30 cellular contexts compared by ENCODE assay signal in the genomic region with DNA sequence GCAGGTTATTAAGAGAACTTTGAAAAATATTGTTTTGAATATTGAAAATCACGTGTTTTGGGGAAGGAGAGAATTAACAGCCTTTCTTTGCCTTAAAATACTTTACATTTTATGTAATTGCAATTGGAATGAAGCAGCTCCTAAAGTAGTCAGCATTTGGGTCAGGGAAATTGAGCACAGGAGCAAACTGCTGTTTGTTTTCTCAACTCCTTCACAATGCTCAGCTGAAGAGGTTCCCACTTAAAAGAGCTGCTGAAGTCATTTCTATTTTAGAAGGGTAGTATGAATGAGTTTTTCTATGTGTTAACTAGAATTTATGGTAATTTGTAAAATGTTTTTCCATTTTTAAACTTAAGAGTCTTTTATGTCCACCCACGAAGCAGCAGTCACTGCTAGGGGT. TPM values are rescaled to one million over a fixed set of nuclear protein-coding genes. Genes with fewer than 3 reads are reported as not detected.
A peak's percentile ranks its signal among the peaks of the same experiment; 100 is the strongest.
DNase-seq lines count a peak whose midpoint lies in the region; ATAC-seq and TF ChIP-seq lines count a peak whose summit lies in the region.
"Had no signal": no experiment of that assay in that cellular context is flagged by ENCODE, and none has a peak within 500 bp of the region (broad histone marks: within the 10 kb centered on the region; RNA-seq: fewer than 3 reads in every experiment).

No MANE protein-coding gene starts in this region.

- H3K36me3 ChIP-seq in OCI-LY1 (ENCODE audit: insufficient read depth, low read length) (no peaks in the 10 kb centered on the region), left lung (no peaks in the 10 kb centered on the region), spleen (no peaks in the 10 kb centered on the region)
- H3K36me3 ChIP-seq: colonic mucosa, esophagus muscularis mucosa, left ventricle myocardium inferior, suprapubic skin, uterus had no signal

- intact Hi-C loops in activated CD4-positive, alpha-beta memory T cell treated with anti-CD3 and anti-CD28 coated beads for 36 hours (cut with micrococcal nuclease) = no loop called here
- intact Hi-C loops in left lung (cut with DNase I) (no loop called here), spleen (cut with DNase I; ENCODE audit: low total_unique reads) (no loop called here)

- H3K27me3 ChIP-seq in OCI-LY1 (ENCODE audit: insufficient read depth, low read length) (no peaks in the 10 kb centered on the region), left lung (no peaks in the 10 kb centered on the region), spleen (replicated peaks in 1 of 7) (no peaks in the 10 kb centered on the region)
- H3K27me3 ChIP-seq: colonic mucosa, esophagus muscularis mucosa, suprapubic skin, uterus had no signal

- H3K27ac ChIP-seq in OCI-LY1 (ENCODE audit: low read depth, low read length, poor library complexity, severe bottlenecking) = peak overlapping the region; percentile 98
- no peak overlapping the region for H3K27ac ChIP-seq in left lung
- no peak overlapping the region for H3K27ac ChIP-seq in spleen
- H3K27ac ChIP-seq: colonic mucosa, esophagus muscularis mucosa, left ventricle myocardium inferior, PC-9, suprapubic skin, uterus had no signal

- no peaks in the 10 kb centered on the region for H3K36me3 Mint-ChIP-seq in activated CD4-positive, alpha-beta memory T cell treated with anti-CD3 and anti-CD28 coated beads for 36 hours
- H3K36me3 Mint-ChIP-seq in activated CD4-positive, alpha-beta memory T cell treated with anti-CD3 and anti-CD28 coated beads, Interleukin-2, amount 10 ng/mL, durations not matched to agents 7 days and 5 days (ENCODE audit: low read depth) = no peaks in the 10 kb centered on the region
- H3K36me3 Mint-ChIP-seq: immature natural killer cell had no signal

- H4K20me1 ChIP-seq in OCI-LY1 (ENCODE audit: insufficient read depth, low read length) = no peaks in the 10 kb centered on the region

- 75 to 84% (median 81%) methylated on average over 2 of the region's 2 CpGs for WGBS in spleen, 5 donors

- H3K9me2 ChIP-seq in OCI-LY1 (ENCODE audit: low read depth, low read length) = no peaks in the 10 kb centered on the region

- peaks cover 43% of the 10 kb centered on the region for H3K4me1 Mint-ChIP-seq in activated CD4-positive, alpha-beta memory T cell treated with anti-CD3 and anti-CD28 coated beads for 36 hours (ENCODE audit: low read depth)
- peaks cover 37% of the 10 kb centered on the region for H3K4me1 Mint-ChIP-seq in activated CD4-positive, alpha-beta memory T cell treated with anti-CD3 and anti-CD28 coated beads, Interleukin-2, amount 10 ng/mL, durations not matched to agents 7 days and 5 days

- H3K4me1 ChIP-seq in OCI-LY1 (ENCODE audit: insufficient read depth, low read length, severe bottlenecking) (peaks cover 79% of the 10 kb centered on the region), left lung (peaks cover 0 to 4% of the 10 kb centered on the region in 2 donors), spleen (peaks cover 0 to 55% (median 31%) of the 10 kb centered on the region in 6 donors)
- H3K4me1 ChIP-seq: colonic mucosa, esophagus muscularis mucosa, left ventricle myocardium inferior, suprapubic skin, uterus had no signal

- peak overlapping the region; percentile 63 for H3K4me2 ChIP-seq in OCI-LY1 (ENCODE audit: low read length)
- H3K4me2 ChIP-seq: PC-9 had no signal

- H3K9me3 Mint-ChIP-seq in activated CD4-positive, alpha-beta memory T cell treated with anti-CD3 and anti-CD28 coated beads for 36 hours = no peaks in the 10 kb centered on the region
- no peaks in the 10 kb centered on the region for H3K9me3 Mint-ChIP-seq in activated CD4-positive, alpha-beta memory T cell treated with anti-CD3 and anti-CD28 coated beads, Interleukin-2, amount 10 ng/mL, durations not matched to agents 7 days and 5 days
- H3K9me3 Mint-ChIP-seq: activated T-cell treated with anti-CD3 and anti-CD28 coated beads, Interleukin-2, amount 50 U/mL, for 24 hours; HFFc6; immature natural killer cell had no signal

- POLR2A ChIA-PET in activated CD4-positive, alpha-beta memory T cell treated with anti-CD3 and anti-CD28 coated beads for 36 hours (lab: Charles Lee) = interaction anchor here (2.7 kb wide), 1 partner anchor 9 kb away, joined by 18 read pairs; a partner anchor contains a TSS
- POLR2A ChIA-PET in activated CD4-positive, alpha-beta memory T cell treated with anti-CD3 and anti-CD28 coated beads, Interleukin-2, amount 10 ng/mL, durations not matched to agents 7 days and 5 days (lab: Charles Lee) = interaction anchor here (10.1 kb wide), 1 partner anchor 9 kb away, joined by 185 read pairs; a partner anchor contains a TSS

- no peak overlapping the region for H2AFZ ChIP-seq in OCI-LY1 (ENCODE audit: low read length)
- H2AFZ ChIP-seq: PC-9 had no signal

- TF ChIP-seq POLR2A in spleen (IDR thresholded peaks at IDR 0.05) = no peak

- peak overlapping the region; percentile 54; the same call in 1 of the 2 replicates for H3K9ac ChIP-seq in OCI-LY1 (ENCODE audit: low read length)

- no peaks in the 10 kb centered on the region for H3K9me3 ChIP-seq in OCI-LY1 (ENCODE audit: low read length)
- no peaks in the 10 kb centered on the region for H3K9me3 ChIP-seq in left lung
- no peaks in the 10 kb centered on the region for H3K9me3 ChIP-seq in spleen
- H3K9me3 ChIP-seq: colonic mucosa, esophagus muscularis mucosa, left ventricle myocardium inferior, suprapubic skin, uterus had no signal

- CTCF ChIA-PET in activated CD4-positive, alpha-beta memory T cell treated with anti-CD3 and anti-CD28 coated beads for 36 hours (lab: Charles Lee) = interaction anchor here (1.2 to 1.6 kb wide), 2 partner anchors 10 to 29 kb away, joined by 4 read pairs; no protein-coding TSS in a partner anchor
- CTCF ChIA-PET in activated CD4-positive, alpha-beta memory T cell treated with anti-CD3 and anti-CD28 coated beads, Interleukin-2, amount 10 ng/mL, durations not matched to agents 7 days and 5 days (lab: Charles Lee) = interaction anchor here (1.2 to 2.1 kb wide), 4 partner anchors 11 to 180 kb away, joined by 3 to 6 read pairs (median 5); a partner anchor contains a TSS

- no peaks in the 10 kb centered on the region for H3K27me3 Mint-ChIP-seq in activated CD4-positive, alpha-beta memory T cell treated with anti-CD3 and anti-CD28 coated beads for 36 hours
- H3K27me3 Mint-ChIP-seq in activated CD4-positive, alpha-beta memory T cell treated with anti-CD3 and anti-CD28 coated beads, Interleukin-2, amount 10 ng/mL, durations not matched to agents 7 days and 5 days = no peaks in the 10 kb centered on the region
- H3K27me3 Mint-ChIP-seq: activated T-cell treated with anti-CD3 and anti-CD28 coated beads, Interleukin-2, amount 50 U/mL, for 24 hours had no signal

- no peak for DNase-seq in activated CD4-positive, alpha-beta memory T cell treated with anti-CD3 and anti-CD28 coated beads for 36 hours
- no peak for DNase-seq in activated CD4-positive, alpha-beta memory T cell treated with anti-CD3 and anti-CD28 coated beads, Interleukin-2, amount 10 ng/mL, durations not matched to agents 7 days and 5 days
- DNase-seq in DMS79 treated with DMSO at 0.1 percent for 48 hours (lab: John Stamatoyannopoulos, UW) (peak; percentile 89), left lung (no peak), AG08396 (ENCODE audit: low spot score) (no peak), AML-193 (lab: John Stamatoyannopoulos, UW) (no peak), spleen (no peak)
- DNase-seq: activated naive CD4-positive, alpha-beta T cell; activated T-cell treated with anti-CD3 and anti-CD28 coated beads, Interleukin-2, amount 50 U/mL, for 24 hours; C1 segment of cervical spinal cord; colonic mucosa; foreskin melanocyte; GDM1; HFFc6; hippocampal formation; immature natural killer cell; left ventricle myocardium inferior; NCI-H748 treated with DMSO at 0.1 percent for 48 hours; Right ventricle myocardium superior; small intestine; stimulated activated CD4-positive, alpha-beta T cell treated with anti-CD3 and anti-CD28 coated beads, Interleukin-2, amount 100 ng/mL, for 24 hours; T1000; uterus had no signal

- H3K79me2 ChIP-seq in OCI-LY1 (ENCODE audit: insufficient read depth, low read length) = no peaks in the 10 kb centered on the region

- H3K4me3 ChIP-seq in OCI-LY1 (ENCODE audit: low read depth, low read length, poor library complexity, severe bottlenecking) (peak overlapping the region; percentile 30), left lung (no peak overlapping the region), spleen (no peak overlapping the region)
- H3K4me3 ChIP-seq: colonic mucosa, esophagus muscularis mucosa, left ventricle myocardium inferior, PC-9, suprapubic skin, uterus had no signal

- H3K4me3 Mint-ChIP-seq in activated CD4-positive, alpha-beta memory T cell treated with anti-CD3 and anti-CD28 coated beads for 36 hours = no peak overlapping the region
- H3K4me3 Mint-ChIP-seq in activated CD4-positive, alpha-beta memory T cell treated with anti-CD3 and anti-CD28 coated beads, Interleukin-2, amount 10 ng/mL, durations not matched to agents 7 days and 5 days = no peak overlapping the region
- H3K4me3 Mint-ChIP-seq: activated T-cell treated with anti-CD3 and anti-CD28 coated beads, Interleukin-2, amount 50 U/mL, for 24 hours; HFFc6; immature natural killer cell had no signal

- peaks cover 20% of the 10 kb centered on the region for H3F3A ChIP-seq in OCI-LY1 (ENCODE audit: insufficient read depth, low read length)

- no peak for TF ChIP-seq CTCF in OCI-LY1 (IDR thresholded peaks at IDR 0.05; ENCODE audit: low read length)
- TF ChIP-seq CTCF in left lung (IDR thresholded peaks at IDR 0.05) = no peak
- no peak for TF ChIP-seq CTCF in spleen (IDR thresholded peaks at IDR 0.05 in 8 of 11, conservative IDR thresholded peaks at IDR 0.05 in 3 of 11)

- peak; percentile 89 for ATAC-seq in left lung

- peak overlapping the region; percentile 54 for H3K27ac Mint-ChIP-seq in activated CD4-positive, alpha-beta memory T cell treated with anti-CD3 and anti-CD28 coated beads for 36 hours
- no peak overlapping the region for H3K27ac Mint-ChIP-seq in activated CD4-positive, alpha-beta memory T cell treated with anti-CD3 and anti-CD28 coated beads, Interleukin-2, amount 10 ng/mL, durations not matched to agents 7 days and 5 days
- H3K27ac Mint-ChIP-seq: activated T-cell treated with anti-CD3 and anti-CD28 coated beads, Interleukin-2, amount 50 U/mL, for 24 hours; HFFc6 had no signal

RNA-seq across cellular contexts. Expression of a gene that starts 8.1 kb away (rescaled TPM):
- 100 to 1,000 TPM; 461 to 471 TPM for total RNA-seq in activated CD4-positive, alpha-beta memory T cell treated with anti-CD3 and anti-CD28 coated beads for 36 hours
- 100 to 1,000 TPM; 400 to 407 TPM for total RNA-seq in activated CD4-positive, alpha-beta memory T cell treated with anti-CD3 and anti-CD28 coated beads, Interleukin-2, amount 10 ng/mL, durations not matched to agents 7 days and 5 days
- total RNA-seq in left lung (100 to 1,000 TPM in 1 of 2 donors, 10 to 100 TPM in 1; 70.0 to 142 TPM), spleen (100 to 1,000 TPM; 369 to 556 (median 427) TPM)
- 100 to 1,000 TPM; 209 to 281 (median 275) TPM for polyA plus RNA-seq in spleen
- total RNA-seq: MCF 10A had no signal

RNA-seq across cellular contexts. Expression of a gene that starts 18.2 kb away (rescaled TPM):
- total RNA-seq in activated CD4-positive, alpha-beta memory T cell treated with anti-CD3 and anti-CD28 coated beads for 36 hours = 1 to 10 TPM; 1.4 to 2.0 TPM
- 1 to 10 TPM; 1.8 to 2.4 TPM for total RNA-seq in activated CD4-positive, alpha-beta memory T cell treated with anti-CD3 and anti-CD28 coated beads, Interleukin-2, amount 10 ng/mL, durations not matched to agents 7 days and 5 days
- total RNA-seq in left lung (1 to 10 TPM; 1.0 to 2.7 TPM), spleen (1 to 10 TPM; 2.0 to 7.1 (median 4.8) TPM)
- polyA plus RNA-seq in spleen = 1 to 10 TPM in 2 of 3 donors, under 1 TPM in 1; 0.68 to 2.6 (median 1.5) TPM

RNA-seq across cellular contexts. Expression of a gene that starts 39.9 kb away (rescaled TPM):
- total RNA-seq in activated CD4-positive, alpha-beta memory T cell treated with anti-CD3 and anti-CD28 coated beads for 36 hours = under 1 TPM in 1 of 2 experiments, not detected in 1; 0.19 TPM
- total RNA-seq in activated CD4-positive, alpha-beta memory T cell treated with anti-CD3 and anti-CD28 coated beads, Interleukin-2, amount 10 ng/mL, durations not matched to agents 7 days and 5 days = not detected
- 1 to 10 TPM; 1.2 to 2.1 TPM for total RNA-seq in left lung
- under 1 TPM in 1 of 7 donors, not detected in 6; 0.32 TPM for total RNA-seq in spleen
- polyA plus RNA-seq in spleen = under 1 TPM in 2 of 3 donors, not detected in 1; 0.04 to 0.06 TPM
- total RNA-seq: colonic mucosa, esophagus muscularis mucosa, left ventricle myocardium inferior, mesenteric fat pad, osteocyte, Right ventricle myocardium superior, suprapubic skin had no signal
- polyA plus RNA-seq: immature natural killer cell had no signal
